1 cellular context compared by ENCODE assay signal in genomic region chr5:151016700-151017099, GRCh38.
TF ChIP-seq lines count a peak whose summit lies in the region.

No MANE protein-coding gene starts in this region.

TF ChIP-seq in HepG2, 621 proteins besides CTCF, POLR2A, EP300 and RAD21 (continued from another document):
- TF ChIP-seq PATZ1 (CRISPR knock-in tag; IDR thresholded peaks at IDR 0.05) (no peak), KDM6A (CRISPR knock-in tag; IDR thresholded peaks at IDR 0.05; ENCODE audit: low read depth) (no peak; the same call in 1 of the 2 replicates), ZNF329 (CRISPR knock-in tag; IDR thresholded peaks at IDR 0.05; ENCODE audit: low read depth) (no peak), DPF2 (CRISPR knock-in tag; IDR thresholded peaks at IDR 0.05; ENCODE audit: borderline replicate concordance, low read depth) (no peak), HDAC6 (IDR thresholded peaks at IDR 0.05; ENCODE audit: low read depth, low read length) (no peak), ZNF556 (CRISPR knock-in tag; IDR thresholded peaks at IDR 0.05; ENCODE audit: borderline replicate concordance) (no peak), PITX1 (CRISPR knock-in tag; IDR thresholded peaks at IDR 0.05) (no peak), ATM (IDR thresholded peaks at IDR 0.05; ENCODE audit: borderline replicate concordance) (no peak), ZMYM2 (CRISPR knock-in tag; IDR thresholded peaks at IDR 0.05) (no peak), GTF2F1 (IDR thresholded peaks at IDR 0.05; ENCODE audit: low read length) (no peak), ZSCAN22 (CRISPR knock-in tag; IDR thresholded peaks at IDR 0.05) (no peak), ZMYM4 (CRISPR knock-in tag; IDR thresholded peaks at IDR 0.05) (no peak), CEBPB (IDR thresholded peaks at IDR 0.05; ENCODE audit: borderline replicate concordance, low read depth, low read length) (peak; percentile 88), GFI1 (CRISPR knock-in tag; IDR thresholded peaks at IDR 0.05; ENCODE audit: borderline replicate concordance) (no peak), SAP130 (CRISPR knock-in tag; IDR thresholded peaks at IDR 0.05; ENCODE audit: low read depth) (no peak), MED13 (CRISPR knock-in tag; IDR thresholded peaks at IDR 0.05) (no peak), GABPB1 (CRISPR knock-in tag; IDR thresholded peaks at IDR 0.05) (no peak), POGZ (CRISPR knock-in tag; IDR thresholded peaks at IDR 0.05) (no peak), ZNF746 (CRISPR knock-in tag; IDR thresholded peaks at IDR 0.05) (no peak), RELA (CRISPR knock-in tag; IDR thresholded peaks at IDR 0.05) (no peak), PRDM10 (CRISPR knock-in tag; IDR thresholded peaks at IDR 0.05; ENCODE audit: low read depth) (no peak), ZNF407 (CRISPR knock-in tag; IDR thresholded peaks at IDR 0.05; ENCODE audit: not compliant biosample characterization) (no peak), ATF5 (CRISPR knock-in tag; IDR thresholded peaks at IDR 0.05; ENCODE audit: low read depth) (no peak), ZFP90 (CRISPR knock-in tag; IDR thresholded peaks at IDR 0.05; ENCODE audit: borderline replicate concordance) (no peak), EEA1 (CRISPR knock-in tag; IDR thresholded peaks at IDR 0.05; ENCODE audit: borderline replicate concordance) (no peak)
- TF ChIP-seq, protein P1, sequence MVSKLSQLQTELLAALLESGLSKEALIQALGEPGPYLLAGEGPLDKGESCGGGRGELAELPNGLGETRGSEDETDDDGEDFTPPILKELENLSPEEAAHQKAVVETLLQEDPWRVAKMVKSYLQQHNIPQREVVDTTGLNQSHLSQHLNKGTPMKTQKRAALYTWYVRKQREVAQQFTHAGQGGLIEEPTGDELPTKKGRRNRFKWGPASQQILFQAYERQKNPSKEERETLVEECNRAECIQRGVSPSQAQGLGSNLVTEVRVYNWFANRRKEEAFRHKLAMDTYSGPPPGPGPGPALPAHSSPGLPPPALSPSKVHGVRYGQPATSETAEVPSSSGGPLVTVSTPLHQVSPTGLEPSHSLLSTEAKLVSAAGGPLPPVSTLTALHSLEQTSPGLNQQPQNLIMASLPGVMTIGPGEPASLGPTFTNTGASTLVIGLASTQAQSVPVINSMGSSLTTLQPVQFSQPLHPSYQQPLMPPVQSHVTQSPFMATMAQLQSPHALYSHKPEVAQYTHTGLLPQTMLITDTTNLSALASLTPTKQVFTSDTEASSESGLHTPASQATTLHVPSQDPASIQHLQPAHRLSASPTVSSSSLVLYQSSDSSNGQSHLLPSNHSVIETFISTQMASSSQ (IDR thresholded peaks at IDR 0.05; ENCODE audit: low read depth): no peak
- TF ChIP-seq, protein P1 (CRISPR knock-in tag; IDR thresholded peaks at IDR 0.05; ENCODE audit: borderline replicate concordance): no peak
- TF ChIP-seq, protein P2, sequence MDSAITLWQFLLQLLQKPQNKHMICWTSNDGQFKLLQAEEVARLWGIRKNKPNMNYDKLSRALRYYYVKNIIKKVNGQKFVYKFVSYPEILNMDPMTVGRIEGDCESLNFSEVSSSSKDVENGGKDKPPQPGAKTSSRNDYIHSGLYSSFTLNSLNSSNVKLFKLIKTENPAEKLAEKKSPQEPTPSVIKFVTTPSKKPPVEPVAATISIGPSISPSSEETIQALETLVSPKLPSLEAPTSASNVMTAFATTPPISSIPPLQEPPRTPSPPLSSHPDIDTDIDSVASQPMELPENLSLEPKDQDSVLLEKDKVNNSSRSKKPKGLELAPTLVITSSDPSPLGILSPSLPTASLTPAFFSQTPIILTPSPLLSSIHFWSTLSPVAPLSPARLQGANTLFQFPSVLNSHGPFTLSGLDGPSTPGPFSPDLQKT (CRISPR knock-in tag; IDR thresholded peaks at IDR 0.05; ENCODE audit: borderline replicate concordance): no peak
- TF ChIP-seq, protein P3, sequence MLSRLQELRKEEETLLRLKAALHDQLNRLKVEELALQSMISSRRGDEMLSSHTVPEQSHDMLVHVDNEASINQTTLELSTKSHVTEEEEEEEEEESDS (CRISPR knock-in tag; IDR thresholded peaks at IDR 0.05; ENCODE audit: borderline replicate concordance): no peak
- TF ChIP-seq, protein P4, sequence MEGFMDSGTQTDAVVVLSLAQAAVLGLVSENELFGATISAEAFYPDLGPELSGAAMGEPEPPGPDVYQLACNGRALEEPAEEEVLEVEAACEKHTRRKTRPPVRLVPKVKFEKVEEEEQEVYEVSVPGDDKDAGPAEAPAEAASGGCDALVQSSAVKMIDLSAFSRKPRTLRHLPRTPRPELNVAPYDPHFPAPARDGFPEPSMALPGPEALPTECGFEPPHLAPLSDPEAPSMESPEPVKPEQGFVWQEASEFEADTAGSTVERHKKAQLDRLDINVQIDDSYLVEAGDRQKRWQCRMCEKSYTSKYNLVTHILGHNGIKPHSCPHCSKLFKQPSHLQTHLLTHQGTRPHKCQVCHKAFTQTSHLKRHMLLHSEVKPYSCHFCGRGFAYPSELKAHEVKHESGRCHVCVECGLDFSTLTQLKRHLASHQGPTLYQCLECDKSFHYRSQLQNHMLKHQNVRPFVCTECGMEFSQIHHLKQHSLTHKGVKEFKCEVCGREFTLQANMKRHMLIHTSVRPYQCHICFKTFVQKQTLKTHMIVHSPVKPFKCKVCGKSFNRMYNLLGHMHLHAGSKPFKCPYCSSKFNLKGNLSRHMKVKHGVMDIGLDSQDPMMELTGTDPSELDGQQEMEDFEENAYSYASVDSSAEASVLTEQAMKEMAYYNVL (CRISPR knock-in tag; IDR thresholded peaks at IDR 0.05; ENCODE audit: borderline replicate concordance): no peak
